In genomic region chr14:43621282-43621681, GRCh38 we compare ENCODE assay signal across 31 cellular contexts.
DNase-seq lines count a peak whose midpoint lies in the region; ATAC-seq and TF ChIP-seq lines count a peak whose summit lies in the region.
"Had no signal": no experiment of that assay in that cellular context is flagged by ENCODE, and none has a peak within 500 bp of the region (broad histone marks: within the 10 kb centered on the region; RNA-seq: fewer than 3 reads in every experiment).

No MANE protein-coding gene starts in this region.

- peaks cover 8% of the 10 kb centered on the region for H3K9me3 Mint-ChIP-seq in mesothelial cell of epicardium

- H4K8ac ChIP-seq in mesenchymal stem cell (ENCODE audit: low read length) = no peak overlapping the region

- H2BK12ac ChIP-seq in mesenchymal stem cell (ENCODE audit: low read length in 2 of 2) = no peak overlapping the region

- H3K36me3 ChIP-seq in RWPE2 (ENCODE audit: low read depth) = no peaks in the 10 kb centered on the region
- no peaks in the 10 kb centered on the region for H3K36me3 ChIP-seq in mesenchymal stem cell (ENCODE audit: control insufficient read depth in 1 of 2, insufficient read depth in 2 of 2, low read depth in 1 of 2, low read length in 2 of 2)
- H3K36me3 ChIP-seq: BLaER1 treated with 17β-estradiol and CSF1 and Interleukin-3, amounts not matched to agents 10 nM and 100 nM had no signal

- DNase-seq in RWPE2 (ENCODE audit: low spot score) (no peak), glomerular visceral epithelial cell (ENCODE audit: extremely low spot score) (peak; percentile 3), mesenchymal stem cell (no peak), mesothelial cell of epicardium (ENCODE audit: low spot score in 2 of 2, unreplicated experiment in 2 of 2) (no peak), NCI-H2227 (lab: John Stamatoyannopoulos, UW; ENCODE audit: unreplicated experiment) (no peak)
- DNase-seq: AML-193; Caco-2; CD4-positive, alpha-beta memory T cell; DMS79; EL; GDM1; IMR-90; KG1; NCI-H1092; NCI-H1417 treated with DMSO at 0.1 percent for 48 hours; NCI-H1694 treated with DMSO at 0.1 percent for 48 hours; NCI-H2081 treated with DMSO at 0.1 percent for 48 hours; NCI-H2171 treated with DMSO at 0.1 percent for 48 hours; NCI-H524 treated with DMSO at 0.1 percent for 48 hours; NCI-H774; NK-92 treated with Interleukin-12 subunit alpha and Interleukin-12 subunit beta, amount 100 ng/mL, for 24 hours; PC-9; RPMI8226; SHP77 treated with DMSO at 0.1 percent for 48 hours; T-helper 1 cell had no signal

- H3K23ac ChIP-seq in mesenchymal stem cell (ENCODE audit: low read length in 2 of 2) = no peak overlapping the region

- H3K36me3 Mint-ChIP-seq in mesothelial cell of epicardium = no peaks in the 10 kb centered on the region
- H3K36me3 Mint-ChIP-seq: CD4-positive, alpha-beta memory T cell had no signal

- H3K27me3 Mint-ChIP-seq in mesothelial cell of epicardium (ENCODE audit: low read depth) = no peaks in the 10 kb centered on the region
- H3K27me3 Mint-ChIP-seq: CD4-positive, alpha-beta memory T cell had no signal

- no peaks in the 10 kb centered on the region for H3K4me1 Mint-ChIP-seq in mesothelial cell of epicardium
- H3K4me1 Mint-ChIP-seq: CD4-positive, alpha-beta memory T cell had no signal

- no peak for TF ChIP-seq CTCF in RWPE2 (IDR thresholded peaks at IDR 0.05; ENCODE audit: poor library complexity, severe bottlenecking)
- TF ChIP-seq CTCF in mesothelial cell of epicardium (IDR thresholded peaks at IDR 0.05; ENCODE audit: unreplicated experiment) = no peak

- H3K27ac ChIP-seq in RWPE2 (ENCODE audit: poor library complexity, severe bottlenecking) (no peak overlapping the region), mesenchymal stem cell (ENCODE audit: low read length, poor library complexity, severe bottlenecking) (no peak overlapping the region)
- H3K27ac ChIP-seq: A549; BLaER1 treated with 17β-estradiol and CSF1 and Interleukin-3, amounts not matched to agents 10 nM and 100 nM; PC-9 had no signal

- H3K4me3 ChIP-seq in RWPE2 (ENCODE audit: severe bottlenecking) (no peak overlapping the region), mesenchymal stem cell (ENCODE audit: insufficient read depth in 1 of 2, low read depth in 1 of 2, low read length in 2 of 2) (no peak overlapping the region)
- H3K4me3 ChIP-seq: A549; BLaER1 treated with 17β-estradiol and CSF1 and Interleukin-3, amounts not matched to agents 10 nM and 100 nM; GM12878; PC-9 had no signal

- H3K9ac ChIP-seq in mesenchymal stem cell (ENCODE audit: low read length) = no peak overlapping the region
- H3K9ac ChIP-seq: BLaER1 treated with 17β-estradiol and CSF1 and Interleukin-3, amounts not matched to agents 10 nM and 100 nM had no signal

- no peak overlapping the region for H3K4ac ChIP-seq in mesenchymal stem cell (ENCODE audit: low read depth in 1 of 2, low read length in 2 of 2)

- H3K27me3 ChIP-seq in RWPE2 (ENCODE audit: insufficient read depth, poor library complexity, severe bottlenecking) (no peaks in the 10 kb centered on the region), mesenchymal stem cell (ENCODE audit: control insufficient read depth in 1 of 2, insufficient read depth in 1 of 2, low read length in 2 of 2) (no peaks in the 10 kb centered on the region)
- H3K27me3 ChIP-seq: BLaER1 treated with 17β-estradiol and CSF1 and Interleukin-3, amounts not matched to agents 10 nM and 100 nM had no signal

- H3K4me2 ChIP-seq in mesenchymal stem cell (ENCODE audit: low read length, poor library complexity, severe bottlenecking) = no peak overlapping the region
- H3K4me2 ChIP-seq: A549; BLaER1 treated with 17β-estradiol and CSF1 and Interleukin-3, amounts not matched to agents 10 nM and 100 nM; PC-9 had no signal

- H2BK15ac ChIP-seq in mesenchymal stem cell (ENCODE audit: low read depth, poor library complexity, severe bottlenecking) = no peak overlapping the region

- no peak overlapping the region for H2AK5ac ChIP-seq in mesenchymal stem cell (ENCODE audit: low read length, severe bottlenecking)

- H4K91ac ChIP-seq in mesenchymal stem cell (ENCODE audit: low read length) = no peak overlapping the region

- no peaks in the 10 kb centered on the region for H3K79me1 ChIP-seq in mesenchymal stem cell (replicated peaks; ENCODE audit: low read length, poor library complexity, severe bottlenecking)

- H3K18ac ChIP-seq in mesenchymal stem cell (ENCODE audit: low read depth in 1 of 2, low read length in 2 of 2) = no peak overlapping the region

- H2BK5ac ChIP-seq in mesenchymal stem cell (ENCODE audit: low read depth, low read length, poor library complexity, severe bottlenecking) = no peak overlapping the region

- ATAC-seq in GM18870 (IDR thresholded peaks at IDR 0.05; ENCODE audit: unreplicated experiment) (peak; percentile 60), HG03442 (IDR thresholded peaks at IDR 0.05; ENCODE audit: unreplicated experiment) (peak; percentile 79), RWPE2 (ENCODE audit: low read depth) (peak; percentile 58; the same call in 2 of the 3 replicates)
- ATAC-seq: A549, GM12878, HCT116 had no signal

- no peak overlapping the region for H3K4me3 Mint-ChIP-seq in mesothelial cell of epicardium
- H3K4me3 Mint-ChIP-seq: CD4-positive, alpha-beta memory T cell had no signal

- no peaks in the 10 kb centered on the region for H3K4me1 ChIP-seq in RWPE2 (ENCODE audit: insufficient read depth, poor library complexity, severe bottlenecking)
- no peaks in the 10 kb centered on the region for H3K4me1 ChIP-seq in mesenchymal stem cell (ENCODE audit: control insufficient read depth, insufficient read depth, low read depth, low read length)
- H3K4me1 ChIP-seq: A549; BLaER1 treated with 17β-estradiol and CSF1 and Interleukin-3, amounts not matched to agents 10 nM and 100 nM; Caco-2 had no signal

- H2BK120ac ChIP-seq in mesenchymal stem cell (ENCODE audit: low read depth, low read length) = no peak overlapping the region

- no peak overlapping the region for H3K14ac ChIP-seq in mesenchymal stem cell (ENCODE audit: low read length in 2 of 2)

- H3K9me3 ChIP-seq in RWPE2 (ENCODE audit: severe bottlenecking) (no peaks in the 10 kb centered on the region), mesenchymal stem cell (ENCODE audit: control insufficient read depth, low read length) (peaks cover 6% of the 10 kb centered on the region)
- H3K9me3 ChIP-seq: A549, Caco-2 had no signal

- no peak overlapping the region for H3K27ac Mint-ChIP-seq in mesothelial cell of epicardium
- H3K27ac Mint-ChIP-seq: CD4-positive, alpha-beta memory T cell had no signal

- H2AFZ ChIP-seq in mesenchymal stem cell (ENCODE audit: low read depth, low read length) = no peak overlapping the region
- H2AFZ ChIP-seq: PC-9 had no signal
